9 cellular contexts compared by ENCODE assay signal in genomic region chr1:244074559-244075171, GRCh38. TPM values are rescaled to one million over a fixed set of nuclear protein-coding genes. Genes with fewer than 3 reads are reported as not detected.
A peak's percentile ranks its signal among the peaks of the same experiment; 100 is the strongest.
DNase-seq lines count a peak whose midpoint lies in the region; ATAC-seq and TF ChIP-seq lines count a peak whose summit lies in the region.
"Had no signal": no experiment of that assay in that cellular context is flagged by ENCODE, and none has a peak within 500 bp of the region (broad histone marks: within the 10 kb centered on the region; RNA-seq: fewer than 3 reads in every experiment).

No MANE protein-coding gene starts in this region.

- H3K4me3 Mint-ChIP-seq in type B pancreatic cell = no peak overlapping the region

- peak; percentile 76 for ATAC-seq in GM18909 (IDR thresholded peaks at IDR 0.05; ENCODE audit: poor library complexity, unreplicated experiment)
- peak; percentile 51 for ATAC-seq in HG03139 (IDR thresholded peaks at IDR 0.05; ENCODE audit: unreplicated experiment)
- no peak for ATAC-seq in GM19397 (IDR thresholded peaks at IDR 0.05; ENCODE audit: unreplicated experiment)
- ATAC-seq: K562 had no signal

- H3K4me2 ChIP-seq in osteoblast (ENCODE audit: insufficient read depth, low read length) = peak overlapping the region; percentile 51

- H3K79me2 ChIP-seq in osteoblast (ENCODE audit: insufficient read depth, low read length) = no peaks in the 10 kb centered on the region

- H3K36me3 Mint-ChIP-seq in type B pancreatic cell = no peaks in the 10 kb centered on the region

- no peak overlapping the region for H3K27ac ChIP-seq in osteoblast (ENCODE audit: low read depth, low read length)

- H3K4me3 ChIP-seq in osteoblast (ENCODE audit: insufficient read depth, low read length) = peak overlapping the region; percentile 18
- H3K4me3 ChIP-seq: K562 had no signal

- H2AFZ ChIP-seq in osteoblast (ENCODE audit: low read length) = no peak overlapping the region

- peaks cover 27% of the 10 kb centered on the region for H3K27me3 ChIP-seq in osteoblast (ENCODE audit: insufficient read depth, low read length)

- in situ Hi-C loops in ACHN (cut with HindIII; ENCODE audit: low pct_ligation_motif_present, low pct_unique_long_range_greater_than_20kb, low sequenced_read_pairs) = no loop called here

- no peak overlapping the region for H3K27ac Mint-ChIP-seq in type B pancreatic cell

- peaks cover 26% of the 10 kb centered on the region for H3K27me3 Mint-ChIP-seq in type B pancreatic cell

- H3K36me3 ChIP-seq in osteoblast (ENCODE audit: insufficient read depth, low read length) = no peaks in the 10 kb centered on the region

- H4K20me1 ChIP-seq in osteoblast (ENCODE audit: insufficient read depth, low read length) = no peaks in the 10 kb centered on the region

- peak; percentile 50 for DNase-seq in activated T-cell treated with anti-CD3 and anti-CD28 coated beads for 1 hour (ENCODE audit: low read depth)
- DNase-seq in osteoblast (ENCODE audit: insufficient read length, low spot score, missing footprints) = no peak
- DNase-seq in ACHN = no peak
- DNase-seq in type B pancreatic cell (ENCODE audit: extremely low spot score, unreplicated experiment) = no peak
- no peak for DNase-seq in ureter (ENCODE audit: low spot score)

- H3K4me1 Mint-ChIP-seq in type B pancreatic cell (ENCODE audit: unreplicated experiment) = peaks cover 3% of the 10 kb centered on the region

- H3K4me1 ChIP-seq in osteoblast (ENCODE audit: insufficient read depth, low read length) = peaks cover 14% of the 10 kb centered on the region

- no peaks in the 10 kb centered on the region for H3K9me3 Mint-ChIP-seq in type B pancreatic cell

- TF ChIP-seq CTCF in osteoblast (IDR thresholded peaks at IDR 0.05; ENCODE audit: extremely low read depth, low read depth, low read length) = no peak
- TF ChIP-seq CTCF in type B pancreatic cell (conservative IDR thresholded peaks at IDR 0.05) = no peak

- H3K9me3 ChIP-seq in osteoblast (ENCODE audit: low read depth, low read length) = no peaks in the 10 kb centered on the region

RNA-seq across cellular contexts. Expression of gene ZBTB18, which starts 23.6 kb away (rescaled TPM):
- total RNA-seq in osteoblast (9.4 and 10.5 TPM in 2 replicates), type B pancreatic cell (ENCODE audit: low replicate concordance) (11.9 and 16.7 TPM in 2 replicates), ureter (14.2 TPM)
